In genomic region chr1:48018799-48019198, GRCh38 we compare ENCODE assay signal across 16 cellular contexts. TPM values are rescaled to one million over a fixed set of nuclear protein-coding genes. Genes with fewer than 3 reads are reported as not detected.
"Had no signal": no experiment of that assay in that cellular context is flagged by ENCODE, and none has a peak within 500 bp of the region (broad histone marks: within the 10 kb centered on the region; RNA-seq: fewer than 3 reads in every experiment).

No MANE protein-coding gene starts in this region.

- H3K4me1 Mint-ChIP-seq: activated CD4-positive, alpha-beta memory T cell treated with anti-CD3 and anti-CD28 coated beads, Interleukin-2, amount 10 ng/mL, durations not matched to agents 7 days and 5 days; natural killer cell had no signal

- H3K9me3 ChIP-seq: body of pancreas, gastrocnemius medialis, suprapubic skin had no signal

- ATAC-seq: natural killer cell had no signal

- H3K4me3 Mint-ChIP-seq: activated CD4-positive, alpha-beta memory T cell treated with anti-CD3 and anti-CD28 coated beads, Interleukin-2, amount 10 ng/mL, durations not matched to agents 7 days and 5 days; activated T-helper 1 cell treated with anti-CD3 and anti-CD28 coated beads, Interleukin-12 subunit alpha, Interleukin-12 subunit beta, Interleukin-2, Interleukin-4 antibody, amounts not matched to agents 30 ng/mL and 10 ng/mL and 1 ng/mL, durations not matched to agents 14 hours and 24 hours and 36 hours; natural killer cell had no signal

- H3K36me3 Mint-ChIP-seq: natural killer cell had no signal

- DNase-seq: activated CD4-positive, alpha-beta memory T cell treated with anti-CD3 and anti-CD28 coated beads, Interleukin-2, amount 10 ng/mL, durations not matched to agents 7 days and 5 days; activated CD4-positive, alpha-beta T cell treated with anti-CD3 and anti-CD28 coated beads for 1 hour; activated naive CD4-positive, alpha-beta T cell; body of pancreas; dermis blood vessel endothelial cell; gastrocnemius medialis; natural killer cell; occipital lobe; stimulated activated CD4-positive, alpha-beta T cell treated with anti-CD3 and anti-CD28 coated beads, Interleukin-2, amount 100 ng/mL, for 24 hours; stimulated activated naive CD4-positive, alpha-beta T cell treated with Interleukin-2 at 50 U/mL for 16 hours; T1000 had no signal

- H3K36me3 ChIP-seq: gastrocnemius medialis, suprapubic skin had no signal

- H3K4me3 ChIP-seq: body of pancreas, gastrocnemius medialis, lung, suprapubic skin had no signal

- H3K27me3 ChIP-seq: body of pancreas, gastrocnemius medialis had no signal

- H3K27ac Mint-ChIP-seq: activated CD4-positive, alpha-beta memory T cell treated with anti-CD3 and anti-CD28 coated beads, Interleukin-2, amount 10 ng/mL, durations not matched to agents 7 days and 5 days; activated T-helper 1 cell treated with anti-CD3 and anti-CD28 coated beads, Interleukin-12 subunit alpha, Interleukin-12 subunit beta, Interleukin-2, Interleukin-4 antibody, amounts not matched to agents 30 ng/mL and 10 ng/mL and 1 ng/mL, durations not matched to agents 14 hours and 24 hours and 36 hours; natural killer cell; progenitor cell of endocrine pancreas had no signal

- H3K9me3 Mint-ChIP-seq: activated CD4-positive, alpha-beta memory T cell treated with anti-CD3 and anti-CD28 coated beads, Interleukin-2, amount 10 ng/mL, durations not matched to agents 7 days and 5 days; activated T-helper 1 cell treated with anti-CD3 and anti-CD28 coated beads, Interleukin-12 subunit alpha, Interleukin-12 subunit beta, Interleukin-2, Interleukin-4 antibody, amounts not matched to agents 30 ng/mL and 10 ng/mL and 1 ng/mL, durations not matched to agents 14 hours and 24 hours and 36 hours; natural killer cell had no signal

- H3K27ac ChIP-seq: suprapubic skin had no signal

RNA-seq across cellular contexts. Expression of gene TRABD2B, which starts 21.6 kb away (rescaled TPM):
- total RNA-seq: activated CD4-positive, alpha-beta memory T cell treated with anti-CD3 and anti-CD28 coated beads, Interleukin-2, amount 10 ng/mL, durations not matched to agents 7 days and 5 days; activated T-helper 1 cell treated with anti-CD3 and anti-CD28 coated beads, Interleukin-12 subunit alpha, Interleukin-12 subunit beta, Interleukin-2, Interleukin-4 antibody, amounts not matched to agents 30 ng/mL and 10 ng/mL and 1 ng/mL, durations not matched to agents 14 hours and 24 hours and 36 hours; dermis blood vessel endothelial cell; natural killer cell had no signal
- polyA plus RNA-seq: fibroblast of lung had no signal
